Comparison of ENCODE assay signal across 1 cellular context in the genomic region with DNA sequence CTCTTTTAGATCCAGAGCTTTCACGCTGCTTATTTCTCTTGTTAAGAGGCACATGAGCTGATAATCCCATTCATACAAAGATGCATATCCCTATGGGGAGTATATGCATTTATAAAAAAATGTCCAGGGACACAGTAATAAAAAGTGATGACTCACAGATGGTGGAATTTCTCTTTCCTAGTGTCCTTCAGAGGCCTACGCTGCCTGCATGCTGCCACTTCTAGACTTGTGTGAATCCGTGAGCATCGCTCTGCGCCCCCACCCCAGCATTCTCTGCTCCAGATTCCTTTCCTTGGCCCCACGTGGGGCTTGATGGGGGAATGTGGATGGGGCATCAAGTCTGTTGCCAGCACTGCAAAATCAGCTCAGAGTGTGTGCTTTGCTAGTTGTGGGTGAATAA.
TF ChIP-seq lines count a peak whose summit lies in the region.

No MANE protein-coding gene starts in this region.

TF ChIP-seq in SK-N-SH treated with all-trans-retinoic acid at 6 μM for 48 hours, 23 proteins besides CTCF, POLR2A, EP300 and RAD21 (continued from another document):
- TF ChIP-seq, protein P1, sequence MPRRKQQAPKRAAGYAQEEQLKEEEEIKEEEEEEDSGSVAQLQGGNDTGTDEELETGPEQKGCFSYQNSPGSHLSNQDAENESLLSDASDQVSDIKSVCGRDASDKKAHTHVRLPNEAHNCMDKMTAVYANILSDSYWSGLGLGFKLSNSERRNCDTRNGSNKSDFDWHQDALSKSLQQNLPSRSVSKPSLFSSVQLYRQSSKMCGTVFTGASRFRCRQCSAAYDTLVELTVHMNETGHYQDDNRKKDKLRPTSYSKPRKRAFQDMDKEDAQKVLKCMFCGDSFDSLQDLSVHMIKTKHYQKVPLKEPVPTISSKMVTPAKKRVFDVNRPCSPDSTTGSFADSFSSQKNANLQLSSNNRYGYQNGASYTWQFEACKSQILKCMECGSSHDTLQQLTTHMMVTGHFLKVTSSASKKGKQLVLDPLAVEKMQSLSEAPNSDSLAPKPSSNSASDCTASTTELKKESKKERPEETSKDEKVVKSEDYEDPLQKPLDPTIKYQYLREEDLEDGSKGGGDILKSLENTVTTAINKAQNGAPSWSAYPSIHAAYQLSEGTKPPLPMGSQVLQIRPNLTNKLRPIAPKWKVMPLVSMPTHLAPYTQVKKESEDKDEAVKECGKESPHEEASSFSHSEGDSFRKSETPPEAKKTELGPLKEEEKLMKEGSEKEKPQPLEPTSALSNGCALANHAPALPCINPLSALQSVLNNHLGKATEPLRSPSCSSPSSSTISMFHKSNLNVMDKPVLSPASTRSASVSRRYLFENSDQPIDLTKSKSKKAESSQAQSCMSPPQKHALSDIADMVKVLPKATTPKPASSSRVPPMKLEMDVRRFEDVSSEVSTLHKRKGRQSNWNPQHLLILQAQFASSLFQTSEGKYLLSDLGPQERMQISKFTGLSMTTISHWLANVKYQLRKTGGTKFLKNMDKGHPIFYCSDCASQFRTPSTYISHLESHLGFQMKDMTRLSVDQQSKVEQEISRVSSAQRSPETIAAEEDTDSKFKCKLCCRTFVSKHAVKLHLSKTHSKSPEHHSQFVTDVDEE (CRISPR knock-in tag; IDR thresholded peaks at IDR 0.05): no peak
- no peak for TF ChIP-seq SNAI2 (CRISPR knock-in tag; IDR thresholded peaks at IDR 0.05)
- no peak for TF ChIP-seq ZC3H10 (CRISPR knock-in tag; IDR thresholded peaks at IDR 0.05)
- no peak for TF ChIP-seq BACH2 (CRISPR knock-in tag; IDR thresholded peaks at IDR 0.05; ENCODE audit: borderline replicate concordance)
- TF ChIP-seq, protein P2, sequence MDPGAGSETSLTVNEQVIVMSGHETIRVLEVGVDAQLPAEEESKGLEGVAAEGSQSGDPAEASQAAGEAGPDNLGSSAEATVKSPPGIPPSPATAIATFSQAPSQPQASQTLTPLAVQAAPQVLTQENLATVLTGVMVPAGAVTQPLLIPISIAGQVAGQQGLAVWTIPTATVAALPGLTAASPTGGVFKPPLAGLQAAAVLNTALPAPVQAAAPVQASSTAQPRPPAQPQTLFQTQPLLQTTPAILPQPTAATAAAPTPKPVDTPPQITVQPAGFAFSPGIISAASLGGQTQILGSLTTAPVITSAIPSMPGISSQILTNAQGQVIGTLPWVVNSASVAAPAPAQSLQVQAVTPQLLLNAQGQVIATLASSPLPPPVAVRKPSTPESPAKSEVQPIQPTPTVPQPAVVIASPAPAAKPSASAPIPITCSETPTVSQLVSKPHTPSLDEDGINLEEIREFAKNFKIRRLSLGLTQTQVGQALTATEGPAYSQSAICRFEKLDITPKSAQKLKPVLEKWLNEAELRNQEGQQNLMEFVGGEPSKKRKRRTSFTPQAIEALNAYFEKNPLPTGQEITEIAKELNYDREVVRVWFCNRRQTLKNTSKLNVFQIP (CRISPR knock-in tag; IDR thresholded peaks at IDR 0.05; ENCODE audit: borderline replicate concordance, low read depth): no peak
- no peak for TF ChIP-seq ESRRG (CRISPR knock-in tag; IDR thresholded peaks at IDR 0.05)
- TF ChIP-seq ZNF565 (CRISPR knock-in tag; conservative IDR thresholded peaks at IDR 0.05; ENCODE audit: low read depth): no peak
- TF ChIP-seq, protein P3, sequence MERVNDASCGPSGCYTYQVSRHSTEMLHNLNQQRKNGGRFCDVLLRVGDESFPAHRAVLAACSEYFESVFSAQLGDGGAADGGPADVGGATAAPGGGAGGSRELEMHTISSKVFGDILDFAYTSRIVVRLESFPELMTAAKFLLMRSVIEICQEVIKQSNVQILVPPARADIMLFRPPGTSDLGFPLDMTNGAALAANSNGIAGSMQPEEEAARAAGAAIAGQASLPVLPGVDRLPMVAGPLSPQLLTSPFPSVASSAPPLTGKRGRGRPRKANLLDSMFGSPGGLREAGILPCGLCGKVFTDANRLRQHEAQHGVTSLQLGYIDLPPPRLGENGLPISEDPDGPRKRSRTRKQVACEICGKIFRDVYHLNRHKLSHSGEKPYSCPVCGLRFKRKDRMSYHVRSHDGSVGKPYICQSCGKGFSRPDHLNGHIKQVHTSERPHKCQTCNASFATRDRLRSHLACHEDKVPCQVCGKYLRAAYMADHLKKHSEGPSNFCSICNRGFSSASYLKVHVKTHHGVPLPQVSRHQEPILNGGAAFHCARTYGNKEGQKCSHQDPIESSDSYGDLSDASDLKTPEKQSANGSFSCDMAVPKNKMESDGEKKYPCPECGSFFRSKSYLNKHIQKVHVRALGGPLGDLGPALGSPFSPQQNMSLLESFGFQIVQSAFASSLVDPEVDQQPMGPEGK (CRISPR knock-in tag; IDR thresholded peaks at IDR 0.05; ENCODE audit: borderline replicate concordance): no peak
- TF ChIP-seq PPARA (CRISPR knock-in tag; IDR thresholded peaks at IDR 0.05; ENCODE audit: borderline replicate concordance): no peak
- no peak for TF ChIP-seq ZNF8 (CRISPR knock-in tag; IDR thresholded peaks at IDR 0.05)
- TF ChIP-seq OSR1 (CRISPR knock-in tag; IDR thresholded peaks at IDR 0.05): no peak
- TF ChIP-seq TOX (CRISPR knock-in tag; IDR thresholded peaks at IDR 0.05; ENCODE audit: borderline replicate concordance): no peak
- TF ChIP-seq ZFP3 (CRISPR knock-in tag; IDR thresholded peaks at IDR 0.05): no peak
- no peak for TF ChIP-seq ZNF70 (CRISPR knock-in tag; IDR thresholded peaks at IDR 0.05)
- TF ChIP-seq CSDC2 (CRISPR knock-in tag; IDR thresholded peaks at IDR 0.05): no peak
